ENCODE assay signal across 21 cellular contexts in genomic region chr10:64731016-64731415, GRCh38.
"Had no signal": no experiment of that assay in that cellular context is flagged by ENCODE, and none has a peak within 500 bp of the region (broad histone marks: within the 10 kb centered on the region; RNA-seq: fewer than 3 reads in every experiment).

No MANE protein-coding gene starts in this region.

- H3K4me3 ChIP-seq: breast epithelium, colonic mucosa, gastroesophageal sphincter, heart left ventricle, lower lobe of right lung, neural progenitor cell, spleen, thoracic aorta, vagina had no signal

- H3K27me3 ChIP-seq: breast epithelium, colonic mucosa, gastroesophageal sphincter, heart left ventricle, neural progenitor cell, spleen, vagina had no signal

- H3K4me1 ChIP-seq: breast epithelium, colonic mucosa, gastroesophageal sphincter, heart left ventricle, lower lobe of right lung, neural progenitor cell, vagina had no signal

- H2AFZ ChIP-seq: neural progenitor cell had no signal

- H3K9me3 ChIP-seq: breast epithelium, colonic mucosa, gastroesophageal sphincter, heart left ventricle, lower lobe of right lung, thoracic aorta, vagina had no signal

- H3K27ac ChIP-seq: breast epithelium, colonic mucosa, gastroesophageal sphincter, heart left ventricle, lower lobe of right lung, neural progenitor cell, spleen, thoracic aorta, vagina had no signal

- H3K4me2 ChIP-seq: neural progenitor cell had no signal

- ATAC-seq: activated CD4-positive, alpha-beta T cell treated with anti-CD3 and anti-CD28 coated beads for 36 hours; gastroesophageal sphincter; heart left ventricle; lower lobe of right lung; naive thymus-derived CD8-positive, alpha-beta T cell had no signal

- DNase-seq: activated B cell treated with CpG ODN at 0.5 μM for 24 hours; activated CD4-positive, alpha-beta T cell treated with anti-CD3 and anti-CD28 coated beads for 36 hours; activated CD4-positive, alpha-beta T cell treated with anti-CD3 and anti-CD28 coated beads, Interleukin-2, amount 50 U/mL, for 4 hours; activated CD8-positive, alpha-beta memory T cell treated with anti-CD3 and anti-CD28 coated beads for 24 hours; activated CD8-positive, alpha-beta memory T cell treated with anti-CD3 and anti-CD28 coated beads, Interleukin-2, amount 50 U/mL, for 4 hours; activated naive CD4-positive, alpha-beta T cell; activated T-cell treated with anti-CD3 and anti-CD28 coated beads, Interleukin-2, amount 50 U/mL, for 24 hours; heart left ventricle; lower lobe of right lung; naive thymus-derived CD8-positive, alpha-beta T cell; retina; spleen; stimulated activated CD4-positive, alpha-beta T cell treated with anti-CD3 and anti-CD28 coated beads, Interleukin-4, amount 100 ng/mL, for 1 hour; stimulated activated naive CD4-positive, alpha-beta T cell; T-helper 9 cell had no signal

- H3K36me3 ChIP-seq: breast epithelium, colonic mucosa, gastroesophageal sphincter, heart left ventricle, lower lobe of right lung, neural progenitor cell, spleen, thoracic aorta, vagina had no signal

- H3K9ac ChIP-seq: neural progenitor cell had no signal
